Comparison of ENCODE assay signal across 12 cellular contexts in the genomic region with DNA sequence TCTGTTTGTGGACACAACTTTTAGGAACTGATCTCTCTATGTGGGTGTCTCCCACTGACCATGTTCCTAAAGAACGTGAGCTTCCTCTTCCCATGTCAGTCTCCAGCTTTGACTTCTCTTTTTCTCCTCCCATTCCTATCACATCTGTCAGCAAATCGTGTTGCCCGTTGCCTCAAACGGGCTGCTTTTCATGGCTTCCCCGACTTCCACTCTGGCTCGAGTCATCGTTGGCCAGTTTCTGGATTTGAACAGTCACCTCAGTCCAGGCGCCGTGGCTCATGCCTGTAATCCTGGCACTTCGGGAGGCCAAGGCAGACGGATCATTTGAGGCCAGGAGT. TPM values are rescaled to one million over a fixed set of nuclear protein-coding genes. Genes with fewer than 3 reads are reported as not detected.
DNase-seq lines count a peak whose midpoint lies in the region; ATAC-seq and TF ChIP-seq lines count a peak whose summit lies in the region.
"Had no signal": no experiment of that assay in that cellular context is flagged by ENCODE, and none has a peak within 500 bp of the region (broad histone marks: within the 10 kb centered on the region; RNA-seq: fewer than 3 reads in every experiment).

No MANE protein-coding gene starts in this region.

- peak in 2 of 4 donors; percentile 18 to 33 for ATAC-seq in psoas muscle

- H3K9me3 ChIP-seq in psoas muscle: no peaks in the 10 kb centered on the region
- H3K9me3 ChIP-seq: HAP-1, pancreas, uterus had no signal

- intact Hi-C loops in psoas muscle (cut with DNase I): loop anchor here (5.0 to 10.0 kb wide), 2 partner anchors 43 to 70 kb away; no protein-coding TSS in a partner anchor

- H3K27ac ChIP-seq in coronary artery (peak overlapping the region; percentile 10 to 67), psoas muscle (peak overlapping the region; percentile 10)
- H3K27ac ChIP-seq: pancreas, uterus had no signal

- H3K4me3 ChIP-seq in coronary artery (no peak overlapping the region), psoas muscle (no peak overlapping the region)
- H3K4me3 ChIP-seq: HAP-1, pancreas, uterus had no signal

- TF ChIP-seq CTCF in coronary artery (IDR thresholded peaks at IDR 0.05) (no peak), psoas muscle (IDR thresholded peaks at IDR 0.05) (no peak)

- no peaks in the 10 kb centered on the region for H3K36me3 ChIP-seq in psoas muscle (ENCODE audit: insufficient read depth in 1 of 2, low read depth in 1 of 2)
- H3K36me3 ChIP-seq: HAP-1, pancreas, uterus had no signal

- peaks cover 39% of the 10 kb centered on the region for H3K4me1 ChIP-seq in psoas muscle

- WGBS in psoas muscle, 3 donors: 30 to 58% (median 32%) methylated on average over 11 of the region's 11 CpGs

- no peaks in the 10 kb centered on the region for H3K27me3 ChIP-seq in psoas muscle (ENCODE audit: insufficient read depth in 3 of 3, low read length in 2 of 3)
- H3K27me3 ChIP-seq: pancreas, uterus had no signal

- DNase-seq in EH (ENCODE audit: low read depth): peak; percentile 6
- DNase-seq in MV-4-11 (lab: John Stamatoyannopoulos, UW): peak; percentile 86
- no peak for DNase-seq in coronary artery (ENCODE audit: low spot score)
- peak; percentile 41 to 59 for DNase-seq in psoas muscle
- DNase-seq in NCI-H1105 (lab: John Stamatoyannopoulos, UW): no peak
- DNase-seq in SW480 (ENCODE audit: low spot score): no peak
- DNase-seq in iPS-NIHi7 (ENCODE audit: extremely low spot score): no peak
- DNase-seq: NCI-H1048, NCI-H748 treated with DMSO at 0.1 percent for 48 hours, pancreas, uterus had no signal

RNA-seq across cellular contexts. Expression of a gene that starts 5.4 kb away (rescaled TPM):
- total RNA-seq in psoas muscle: 10 to 100 TPM; 19.5 to 36.5 (median 30.3) TPM
- 10 to 100 TPM in 2 of 3 donors, 1 to 10 TPM in 1; 7.4 to 20.5 (median 15.1) TPM for polyA plus RNA-seq in psoas muscle

Comparison
In these comparisons a context has a peak if more than half of its experiments do, and no peak if none do; other contexts are left out.
1. DNase-seq: peak in EH (single experiment), MV-4-11 (single experiment) and psoas muscle (2 of 2); none in coronary artery (single experiment), NCI-H1105 (single experiment), SW480 (single experiment) and iPS-NIHi7 (single experiment).